29 cellular contexts compared by ENCODE assay signal in the genomic region with DNA sequence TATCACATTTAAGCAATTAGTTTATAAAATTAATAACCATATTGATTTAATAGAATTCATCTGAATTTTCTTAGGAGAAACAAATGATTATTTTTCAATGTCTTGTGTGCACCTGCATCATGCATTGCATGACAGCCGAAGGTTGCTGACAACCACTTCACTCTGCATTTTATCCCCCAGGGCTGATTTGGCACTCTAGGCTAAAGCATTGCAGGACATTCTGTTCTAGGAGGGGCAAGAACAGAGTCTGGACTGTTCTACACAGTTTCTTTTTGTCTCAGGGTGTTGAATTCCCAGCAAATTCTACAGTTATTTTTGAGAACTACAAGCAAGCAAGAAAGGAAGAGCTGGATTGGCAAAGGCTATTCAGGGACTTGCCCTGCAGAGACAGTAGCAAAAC.
"Had no signal": no experiment of that assay in that cellular context is flagged by ENCODE, and none has a peak within 500 bp of the region (broad histone marks: within the 10 kb centered on the region; RNA-seq: fewer than 3 reads in every experiment).

No MANE protein-coding gene starts in this region.

- H3K4me1 ChIP-seq: adrenal gland, body of pancreas, foreskin keratinocyte had no signal

- H3K27me3 ChIP-seq: adrenal gland, body of pancreas, esophagus muscularis mucosa, foreskin keratinocyte, gastroesophageal sphincter had no signal

- H3K36me3 ChIP-seq: adrenal gland, esophagus muscularis mucosa, gastroesophageal sphincter had no signal

- H3K27ac Mint-ChIP-seq: activated CD8-positive, alpha-beta T cell treated with anti-CD3 and anti-CD28 coated beads for 36 hours; activated naive CD8-positive, alpha-beta T cell; activated naive CD8-positive, alpha-beta T cell treated with anti-CD3 and anti-CD28 coated beads, Interleukin-2, amount 50 U/mL, for 24 hours; activated T-helper 17 cell treated with anti-CD3 and anti-CD28 coated beads, Interleukin-2, amount 50 U/mL, for 72 hours; effector memory CD8-positive, alpha-beta T cell had no signal

- H3K4me1 Mint-ChIP-seq: activated naive CD8-positive, alpha-beta T cell treated with anti-CD3 and anti-CD28 coated beads, Interleukin-2, amount 50 U/mL, for 24 hours; activated T-helper 17 cell treated with anti-CD3 and anti-CD28 coated beads, Interleukin-2, amount 50 U/mL, for 72 hours had no signal

- H3K9me3 ChIP-seq: adrenal gland, body of pancreas, esophagus muscularis mucosa, gastroesophageal sphincter had no signal

- H3K27ac ChIP-seq: adrenal gland, body of pancreas, esophagus muscularis mucosa, foreskin keratinocyte, gastroesophageal sphincter had no signal

- H3K27me3 Mint-ChIP-seq: activated CD8-positive, alpha-beta T cell treated with anti-CD3 and anti-CD28 coated beads for 36 hours; activated naive CD8-positive, alpha-beta T cell; activated naive CD8-positive, alpha-beta T cell treated with anti-CD3 and anti-CD28 coated beads, Interleukin-2, amount 50 U/mL, for 24 hours; activated T-helper 17 cell treated with anti-CD3 and anti-CD28 coated beads, Interleukin-2, amount 50 U/mL, for 72 hours; effector memory CD8-positive, alpha-beta T cell had no signal

- H3K36me3 Mint-ChIP-seq: activated naive CD8-positive, alpha-beta T cell had no signal

- H3K4me3 ChIP-seq: adrenal gland, body of pancreas, esophagus muscularis mucosa, gastroesophageal sphincter had no signal

- H3K4me3 Mint-ChIP-seq: activated CD8-positive, alpha-beta T cell treated with anti-CD3 and anti-CD28 coated beads for 36 hours; activated naive CD8-positive, alpha-beta T cell; activated naive CD8-positive, alpha-beta T cell treated with anti-CD3 and anti-CD28 coated beads, Interleukin-2, amount 50 U/mL, for 24 hours; activated T-cell treated with anti-CD3 and anti-CD28 coated beads, Interleukin-2, amount 50 U/mL, for 4 hours; activated T-helper 17 cell treated with anti-CD3 and anti-CD28 coated beads, Interleukin-2, amount 50 U/mL, for 72 hours; effector memory CD8-positive, alpha-beta T cell had no signal

- ATAC-seq: activated CD8-positive, alpha-beta T cell treated with anti-CD3 and anti-CD28 coated beads for 36 hours; activated naive CD8-positive, alpha-beta T cell treated with anti-CD3 and anti-CD28 coated beads, Interleukin-2, amount 50 U/mL, for 24 hours; activated T-cell treated with anti-CD3 and anti-CD28 coated beads, Interleukin-2, amount 50 U/mL, for 4 hours; activated T-helper 17 cell treated with anti-CD3 and anti-CD28 coated beads, Interleukin-2, amount 50 U/mL, for 72 hours; body of pancreas; effector memory CD8-positive, alpha-beta T cell; foreskin keratinocyte; gastroesophageal sphincter had no signal

- DNase-seq: activated CD4-positive, alpha-beta T cell treated with anti-CD3 and anti-CD28 coated beads for 1 hour; activated CD4-positive, alpha-beta T cell treated with anti-CD3 and anti-CD28 coated beads for 4 hours; activated CD4-positive, alpha-beta T cell treated with anti-CD3 and anti-CD28 coated beads, Interleukin-2, amount 50 U/mL, for 1 hour; activated CD4-positive, alpha-beta T cell treated with anti-CD3 and anti-CD28 coated beads, Interleukin-2, amount 50 U/mL, for 48 hours; activated CD4-positive, CD25-positive, alpha-beta regulatory T cell; activated CD8-positive, alpha-beta memory T cell treated with anti-CD3 and anti-CD28 coated beads for 24 hours; activated CD8-positive, alpha-beta T cell treated with anti-CD3 and anti-CD28 coated beads for 36 hours; activated effector memory CD4-positive, alpha-beta T cell treated with Interleukin-2 at 50 U/mL for 16 hours; activated gamma-delta T cell treated with Interleukin-2 at 50 U/mL for 16 hours; activated naive CD4-positive, alpha-beta T cell treated with anti-CD3 and anti-CD28 coated beads, Interleukin-2, amount 50 U/mL, for 16 hours; activated naive CD4-positive, alpha-beta T cell treated with Interleukin-2 at 50 U/mL for 16 hours; activated naive CD8-positive, alpha-beta T cell treated with anti-CD3 and anti-CD28 coated beads, Interleukin-2, amount 50 U/mL, for 24 hours; activated T-cell treated with anti-CD3 and anti-CD28 coated beads, Interleukin-2, amount 50 U/mL, for 4 hours; adrenal gland; amygdala; aorta; body of pancreas; caudate nucleus; cortex of kidney; dermis blood vessel endothelial cell; effector CD4-positive, alpha-beta T cell; effector memory CD8-positive, alpha-beta T cell; erythroblast; foreskin keratinocyte; T-helper 2 cell had no signal
